ENCODE assay signal across 31 cellular contexts in genomic region chr16:5706206-5706605, GRCh38.
"Had no signal": no experiment of that assay in that cellular context is flagged by ENCODE, and none has a peak within 500 bp of the region (broad histone marks: within the 10 kb centered on the region; RNA-seq: fewer than 3 reads in every experiment).

No MANE protein-coding gene starts in this region.

- H3K4me1 ChIP-seq: adrenal gland, body of pancreas, colonic mucosa, gastroesophageal sphincter, left lung, prostate gland, thyroid gland, upper lobe of left lung had no signal

- DNase-seq: activated B cell treated with CpG ODN at 0.5 μM for 24 hours; activated naive CD4-positive, alpha-beta T cell; activated T-cell treated with anti-CD3 and anti-CD28 coated beads for 4 hours; activated T-cell treated with anti-CD3 and anti-CD28 coated beads, Interleukin-2, amount 50 U/mL, for 72 hours; adrenal gland; aorta; body of pancreas; cerebellar nuclear complex; colonic mucosa; effector CD8-positive, alpha-beta T cell; erythroblast; hippocampal formation; left lung; naive B cell; nephron progenitor cell; ovary; stimulated activated CD4-positive, alpha-beta T cell treated with anti-CD3 and anti-CD28 coated beads, Interleukin-1b, Interleukin-23, amount 100 ng/mL, for 48 hours; stimulated activated CD4-positive, alpha-beta T cell treated with anti-CD3 and anti-CD28 coated beads, Interleukin-4, amount 100 ng/mL, for 4 hours; stimulated activated CD8-positive, alpha-beta memory T cell treated with anti-CD3 and anti-CD28 coated beads, Interleukin-4, amount 100 ng/mL, for 48 hours; stimulated activated naive CD8-positive, alpha-beta T cell treated with anti-CD3 and anti-CD28 coated beads, Interleukin-15, amount 100 ng/mL, for 72 hours; substantia nigra; T-helper 2 cell; thyroid gland; upper lobe of left lung had no signal

- H3K27me3 ChIP-seq: adrenal gland, body of pancreas, cardiac muscle cell, colonic mucosa, left lung, neutrophil, ovary, thyroid gland, upper lobe of left lung had no signal

- H3K4me1 Mint-ChIP-seq: activated B cell treated with CpG ODN at 0.5 μM for 24 hours; naive B cell; nephron progenitor cell; stimulated activated memory B cell treated with anti-CD40 and anti-IgM and Interleukin-4, amounts not matched to agents 10 μg/mL and 1 μg/mL and 100 μg/mL, for 72 hours; stimulated activated naive CD8-positive, alpha-beta T cell treated with anti-CD3 and anti-CD28 coated beads, Interleukin-15, amount 100 ng/mL, for 72 hours had no signal

- H3K36me3 ChIP-seq: adrenal gland, cardiac muscle cell, colonic mucosa, gastroesophageal sphincter, left lung, neutrophil, ovary, prostate gland, thyroid gland, upper lobe of left lung had no signal

- H3K27ac Mint-ChIP-seq: activated B cell treated with CpG ODN at 0.5 μM for 24 hours; activated naive CD8-positive, alpha-beta T cell; activated T-cell treated with anti-CD3 and anti-CD28 coated beads, Interleukin-2, amount 50 U/mL, for 72 hours; naive B cell; nephron progenitor cell; stimulated activated memory B cell treated with anti-CD40 and anti-IgM and Interleukin-4, amounts not matched to agents 10 μg/mL and 1 μg/mL and 100 μg/mL, for 72 hours; stimulated activated naive CD8-positive, alpha-beta T cell treated with anti-CD3 and anti-CD28 coated beads, Interleukin-15, amount 100 ng/mL, for 72 hours had no signal

- ATAC-seq: activated T-cell treated with anti-CD3 and anti-CD28 coated beads, Interleukin-2, amount 50 U/mL, for 72 hours; body of pancreas; gastroesophageal sphincter; left lung; stimulated activated memory B cell treated with anti-CD40 and anti-IgM and Interleukin-4, amounts not matched to agents 10 μg/mL and 1 μg/mL and 100 μg/mL, for 72 hours; stimulated activated naive CD8-positive, alpha-beta T cell treated with anti-CD3 and anti-CD28 coated beads, Interleukin-15, amount 100 ng/mL, for 72 hours had no signal

- H3K4me3 ChIP-seq: adrenal gland, body of pancreas, cardiac muscle cell, colonic mucosa, gastroesophageal sphincter, left lung, ovary, prostate gland, smooth muscle cell, thyroid gland, upper lobe of left lung had no signal

- H3K9me3 ChIP-seq: adrenal gland, colonic mucosa, neutrophil, ovary, prostate gland, thyroid gland had no signal

- H3K27me3 Mint-ChIP-seq: activated B cell treated with CpG ODN at 0.5 μM for 24 hours; naive B cell; stimulated activated memory B cell treated with anti-CD40 and anti-IgM and Interleukin-4, amounts not matched to agents 10 μg/mL and 1 μg/mL and 100 μg/mL, for 72 hours; stimulated activated naive CD8-positive, alpha-beta T cell treated with anti-CD3 and anti-CD28 coated beads, Interleukin-15, amount 100 ng/mL, for 72 hours had no signal

- H3K4me3 Mint-ChIP-seq: activated B cell treated with CpG ODN at 0.5 μM for 24 hours; activated naive CD8-positive, alpha-beta T cell; activated T-cell treated with anti-CD3 and anti-CD28 coated beads, Interleukin-2, amount 50 U/mL, for 72 hours; nephron progenitor cell; stimulated activated memory B cell treated with anti-CD40 and anti-IgM and Interleukin-4, amounts not matched to agents 10 μg/mL and 1 μg/mL and 100 μg/mL, for 72 hours; stimulated activated naive CD8-positive, alpha-beta T cell treated with anti-CD3 and anti-CD28 coated beads, Interleukin-15, amount 100 ng/mL, for 72 hours had no signal

- H3K36me3 Mint-ChIP-seq: activated naive CD8-positive, alpha-beta T cell; stimulated activated memory B cell treated with anti-CD40 and anti-IgM and Interleukin-4, amounts not matched to agents 10 μg/mL and 1 μg/mL and 100 μg/mL, for 72 hours had no signal

- H3K27ac ChIP-seq: adrenal gland, body of pancreas, cardiac muscle cell, colonic mucosa, gastroesophageal sphincter, left lung, neutrophil, ovary, prostate gland, thyroid gland, upper lobe of left lung had no signal
